ENCODE assay signal across 30 cellular contexts in the genomic region with DNA sequence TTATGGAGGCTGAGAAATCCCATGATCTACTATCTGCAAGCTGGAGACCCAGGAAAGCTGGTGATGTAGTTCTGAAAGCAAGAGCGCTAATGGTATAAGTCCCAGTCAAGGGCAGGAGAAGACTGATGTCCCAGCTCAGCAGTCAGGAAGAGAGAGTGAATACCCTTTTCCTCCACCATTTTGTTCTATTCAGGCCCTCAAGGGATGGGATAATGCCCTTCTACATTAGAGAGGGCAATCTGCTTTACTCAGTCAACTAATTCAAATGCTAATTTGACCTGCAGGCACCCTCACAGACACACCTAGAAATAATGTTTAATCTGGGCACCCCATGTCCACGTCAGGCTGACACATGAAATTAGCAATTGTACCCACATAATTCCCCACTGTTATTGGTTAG.
"Had no signal": no experiment of that assay in that cellular context is flagged by ENCODE, and none has a peak within 500 bp of the region (broad histone marks: within the 10 kb centered on the region; RNA-seq: fewer than 3 reads in every experiment).

No MANE protein-coding gene starts in this region.

- H3K4me1 ChIP-seq: left lung, lower lobe of right lung, prostate gland, testis, transverse colon, upper lobe of left lung, vagina had no signal

- ATAC-seq: left colon; left lung; lower lobe of right lung; naive thymus-derived CD8-positive, alpha-beta T cell; right cardiac atrium; sciatic nerve; stimulated activated naive B cell treated with anti-CD40 and anti-IgM and Interleukin-4, amounts not matched to agents 10 μg/mL and 1 μg/mL and 100 μg/mL, for 72 hours; stimulated activated naive CD8-positive, alpha-beta T cell treated with anti-CD3 and anti-CD28 coated beads, Interleukin-15, Interleukin-2, amounts not matched to agents 100 U/mL and 50 U/mL, for 24 hours had no signal

- H3K27ac Mint-ChIP-seq: immature natural killer cell; nephron; stimulated activated naive B cell treated with anti-CD40 and anti-IgM and Interleukin-4, amounts not matched to agents 10 μg/mL and 1 μg/mL and 100 μg/mL, for 72 hours had no signal

- H3K27me3 ChIP-seq: left lung, ovary, stomach, testis, thyroid gland, transverse colon, upper lobe of left lung, vagina had no signal

- H3K9me3 Mint-ChIP-seq: nephron had no signal

- H3K4me1 Mint-ChIP-seq: immature natural killer cell; stimulated activated naive B cell treated with anti-CD40 and anti-IgM and Interleukin-4, amounts not matched to agents 10 μg/mL and 1 μg/mL and 100 μg/mL, for 72 hours had no signal

- H3K9me3 ChIP-seq: left lung, lower lobe of right lung, ovary, prostate gland, stomach, testis, thyroid gland, transverse colon, upper lobe of left lung, vagina had no signal

- DNase-seq: hypothalamus; immature natural killer cell; kidney; left colon; left lung; lower lobe of right lung; mammary epithelial cell; mesenchymal stem cell; naive thymus-derived CD8-positive, alpha-beta T cell; ovary; posterior cingulate gyrus; retina; right cardiac atrium; stimulated activated CD4-positive, alpha-beta T cell treated with anti-CD3 and anti-CD28 coated beads, Interleukin-12 subunit alpha, Interleukin-12 subunit beta, amount 100 ng/mL, for 4 hours; stimulated activated CD4-positive, alpha-beta T cell treated with anti-CD3 and anti-CD28 coated beads, Interleukin-15, amount 100 ng/mL, for 24 hours; stimulated activated CD4-positive, alpha-beta T cell treated with anti-CD3 and anti-CD28 coated beads, Interleukin-2, amount 100 ng/mL, for 24 hours; stimulated activated CD4-positive, alpha-beta T cell treated with anti-CD3 and anti-CD28 coated beads, Interleukin-4, amount 100 ng/mL, for 1 hour; stimulated activated naive B cell treated with anti-CD40 and anti-IgM and Interleukin-4, amounts not matched to agents 10 μg/mL and 1 μg/mL and 100 μg/mL, for 72 hours; stimulated activated naive CD8-positive, alpha-beta T cell treated with anti-CD3 and anti-CD28 coated beads, Interleukin-15, Interleukin-2, amounts not matched to agents 100 U/mL and 50 U/mL, for 24 hours; stomach; testis; thyroid gland; transverse colon; upper lobe of left lung had no signal

- H3K27me3 Mint-ChIP-seq: naive thymus-derived CD8-positive, alpha-beta T cell had no signal

- H3K4me3 Mint-ChIP-seq: immature natural killer cell; naive thymus-derived CD8-positive, alpha-beta T cell; nephron; neural crest cell; stimulated activated naive B cell treated with anti-CD40 and anti-IgM and Interleukin-4, amounts not matched to agents 10 μg/mL and 1 μg/mL and 100 μg/mL, for 72 hours had no signal

- H3K4me3 ChIP-seq: left lung, lower lobe of right lung, ovary, prostate gland, skin epidermis, stomach, testis, thyroid gland, transverse colon, upper lobe of left lung, vagina had no signal

- H3K36me3 ChIP-seq: left lung, lower lobe of right lung, ovary, prostate gland, stomach, thyroid gland, transverse colon, upper lobe of left lung, vagina had no signal

- H3K27ac ChIP-seq: left lung, lower lobe of right lung, ovary, prostate gland, skin epidermis, stomach, testis, thyroid gland, transverse colon, upper lobe of left lung, vagina had no signal
